In genomic region chr6:36678488-36679042, GRCh38 we compare ENCODE assay signal across 8 cellular contexts. TPM values are rescaled to one million over a fixed set of nuclear protein-coding genes. Genes with fewer than 3 reads are reported as not detected.
DNase-seq lines count a peak whose midpoint lies in the region; ATAC-seq and TF ChIP-seq lines count a peak whose summit lies in the region.

Gene CDKN1A (plus strand): TSS chr6:36678714. CDS start chr6:36684102, 5,388 bp downstream.

- no peaks in the 10 kb centered on the region for H3K36me3 ChIP-seq in PC-9 (ENCODE audit: low read depth)
- peaks cover 0 to 13% (median 11%) of the 10 kb centered on the region in 4 donors for H3K36me3 ChIP-seq in esophagus muscularis mucosa
- peaks cover 12 to 17% of the 10 kb centered on the region in 2 donors for H3K36me3 ChIP-seq in muscle layer of duodenum (ENCODE audit: control insufficient read depth in 1 of 2, insufficient read depth in 2 of 2, low read length in 2 of 2)

- H3F3A ChIP-seq in PC-9 (ENCODE audit: insufficient read depth, low read depth): peaks cover 41% of the 10 kb centered on the region

- peak; percentile 59 for DNase-seq in CMK (ENCODE audit: low read depth)
- DNase-seq in PC-9: peak; percentile 79 to 93
- DNase-seq in activated T-cell treated with anti-CD3 and anti-CD28 coated beads, Interleukin-2, amount 50 U/mL, for 48 hours: peak; percentile 79 to 86
- DNase-seq in esophagus muscularis mucosa (ENCODE audit: extremely low spot score): peak; percentile 96
- peak; percentile 57 to 62 for DNase-seq in stimulated activated CD8-positive, alpha-beta memory T cell treated with anti-CD3 and anti-CD28 coated beads, Interleukin-7, amount 100 ng/mL, for 48 hours (ENCODE audit: extremely low read depth in 1 of 2, low read depth in 1 of 2)

- H3K27me3 ChIP-seq in PC-9 (ENCODE audit: insufficient read depth, low read depth) (no peaks in the 10 kb centered on the region), esophagus muscularis mucosa (peaks cover 0 to 3% (median 0%) of the 10 kb centered on the region in 4 donors), muscle layer of duodenum (ENCODE audit: low read depth, low read length) (no peaks in the 10 kb centered on the region)

- H3K4me3 Mint-ChIP-seq in IgD-negative memory B cell: peak within 1 kb of the TSS; percentile 92 to 99 (median 98)

- no TSS peak for BruUV-seq in PC-9 (replicated peaks; lab: Mats Ljungman, UMichigan)

- H3K4me3 ChIP-seq in PC-9: peak within 1 kb of the TSS; percentile 66
- peak within 1 kb of the TSS; percentile 85 to 94 (median 90) for H3K4me3 ChIP-seq in esophagus muscularis mucosa
- H3K4me3 ChIP-seq in muscle layer of duodenum (ENCODE audit: low read depth in 1 of 2, low read length in 2 of 2): peak within 1 kb of the TSS; percentile 85 to 90

- H3K9me3 ChIP-seq in PC-9 (ENCODE audit: insufficient read depth, low read depth) (no peaks in the 10 kb centered on the region), esophagus muscularis mucosa (no peaks in the 10 kb centered on the region), muscle layer of duodenum (ENCODE audit: control insufficient read depth in 1 of 2, low read length in 2 of 2) (no peaks in the 10 kb centered on the region)

- H3K4me2 ChIP-seq in PC-9: peak within 1 kb of the TSS; percentile 87

- no peaks in the 10 kb centered on the region for H3K9me3 Mint-ChIP-seq in IgD-negative memory B cell

- H3K4me1 Mint-ChIP-seq in IgD-negative memory B cell: peaks cover 24 to 28% (median 24%) of the 10 kb centered on the region in 3 donors

- intact Hi-C loops in PC-9 (cut with micrococcal nuclease; ENCODE audit: unreplicated experiment) (loop anchor here (1.0 to 2.0 kb wide), 2 partner anchors 11 to 256 kb away; no protein-coding TSS in a partner anchor), esophagus muscularis mucosa (cut with DNase I) (no loop called here)

- peak within 1 kb of the TSS; percentile 98 to 100 (median 99) for H3K27ac Mint-ChIP-seq in IgD-negative memory B cell

- H3K27me3 Mint-ChIP-seq in IgD-negative memory B cell: no peaks in the 10 kb centered on the region

- peak; percentile 47 for TF ChIP-seq EP300 in esophagus muscularis mucosa (IDR thresholded peaks at IDR 0.05)

- 0 out of 2 replicates have a peak, but pooled peaks cover 1% of the 10 kb centered on the region for H3K79me2 ChIP-seq in PC-9 (ENCODE audit: low read depth)

- H4K20me1 ChIP-seq in PC-9 (ENCODE audit: insufficient read depth): no peaks in the 10 kb centered on the region

- no peaks in the 10 kb centered on the region for H3K9me2 ChIP-seq in PC-9 (ENCODE audit: insufficient read depth)

- CTCF ChIA-PET in PC-9 (lab: Charles Lee): interaction anchor here (0.5 to 1.7 kb wide), 4 partner anchors 60 to 87 kb away, joined by 3 to 11 read pairs (median 7); no protein-coding TSS in a partner anchor

- peak; percentile 98 for TF ChIP-seq POLR2A in esophagus muscularis mucosa (IDR thresholded peaks at IDR 0.05; ENCODE audit: low read depth)

- peaks cover 1% of the 10 kb centered on the region for H3K36me3 Mint-ChIP-seq in IgD-negative memory B cell

- peak; percentile 45 for ATAC-seq in GM21515 (IDR thresholded peaks at IDR 0.05; ENCODE audit: unreplicated experiment)

- under 1% methylated on average over 45 of the region's 63 CpGs for WGBS in esophagus muscularis mucosa

- peak within 1 kb of the TSS; percentile 77 for H2AFZ ChIP-seq in PC-9

- TF ChIP-seq CTCF in PC-9 (conservative IDR thresholded peaks at IDR 0.05) (no peak), esophagus muscularis mucosa (IDR thresholded peaks at IDR 0.05) (no peak)

- H3K27ac ChIP-seq in PC-9 (peak within 1 kb of the TSS; percentile 66), esophagus muscularis mucosa (replicated peaks in 1 of 4) (peak within 1 kb of the TSS; percentile 95 to 99 (median 98)), muscle layer of duodenum (ENCODE audit: low read length) (peak within 1 kb of the TSS; percentile 97)

- H3K4me1 ChIP-seq in PC-9 (replicated peaks; ENCODE audit: insufficient read depth) (peaks cover 30% of the 10 kb centered on the region), esophagus muscularis mucosa (peaks cover 34 to 61% (median 57%) of the 10 kb centered on the region in 4 donors), muscle layer of duodenum (ENCODE audit: control insufficient read depth in 1 of 2, insufficient read depth in 2 of 2, low read length in 2 of 2) (peaks cover 30 to 41% of the 10 kb centered on the region in 2 donors)

- POLR2A ChIA-PET in PC-9 (lab: Charles Lee; ENCODE audit: unreplicated experiment): interaction anchor here (0.5 to 1.0 kb wide), 7 partner anchors 11 to 425 kb away, joined by 3 to 16 read pairs (median 5); no protein-coding TSS in a partner anchor

RNA-seq across cellular contexts. Expression of gene CDKN1A, which starts in this region (rescaled TPM):
- 81.1 TPM for polyA plus RNA-seq in IgD-negative memory B cell
- total RNA-seq in PC-9 (2021) (14.3 and 14.8 TPM in 2 replicates), esophagus muscularis mucosa (100 to 1,000 TPM in 2 of 4 donors, 10 to 100 TPM in 2; 47.3 to 613 (median 93.3) TPM)

Comparison
In these comparisons a context has a peak if more than half of its experiments do, and no peak if none do; other contexts are left out.
1. Peak in every context shown above with its lines: DNase-seq, ATAC-seq, H3K4me3 ChIP-seq and H3K27ac ChIP-seq.